Comparison of ENCODE assay signal across 18 cellular contexts in the genomic region with DNA sequence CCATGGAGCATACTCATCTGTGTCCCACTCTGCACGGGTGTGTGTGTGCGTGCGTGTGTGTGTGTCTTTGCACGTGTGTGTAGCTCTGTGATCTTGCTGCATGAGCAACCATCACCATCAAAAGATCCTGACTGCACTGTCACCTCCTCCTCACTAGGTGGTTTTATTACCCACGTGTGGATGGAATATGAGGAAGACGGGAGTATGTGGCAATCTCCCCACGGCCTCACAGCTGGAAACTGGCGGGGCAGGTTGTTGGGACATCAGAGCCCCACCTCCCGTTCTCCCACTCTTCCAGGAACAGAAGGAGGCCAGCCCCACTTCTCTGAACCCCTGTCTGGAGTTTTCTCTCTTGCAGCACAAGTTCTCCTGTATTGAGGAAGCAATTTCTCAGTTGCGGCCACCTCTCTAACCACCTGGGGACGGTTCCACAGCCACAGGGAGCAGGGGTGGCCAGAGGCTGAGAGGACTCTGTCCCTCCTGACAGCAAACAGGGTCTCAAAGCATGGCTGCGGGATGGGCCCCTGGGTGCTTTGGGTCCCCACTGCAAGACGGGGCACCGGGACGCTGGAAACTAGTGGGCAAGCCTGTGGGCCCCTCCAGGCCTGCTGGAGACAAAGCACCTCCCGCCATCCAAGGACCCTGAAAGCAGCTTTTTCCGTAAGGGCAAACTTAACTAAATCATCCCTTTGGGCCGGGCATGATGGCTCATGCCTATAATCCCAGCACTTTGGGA. TPM values are rescaled to one million over a fixed set of nuclear protein-coding genes. Genes with fewer than 3 reads are reported as not detected.
DNase-seq lines count a peak whose midpoint lies in the region; ATAC-seq and TF ChIP-seq lines count a peak whose summit lies in the region.
"Had no signal": no experiment of that assay in that cellular context is flagged by ENCODE, and none has a peak within 500 bp of the region (broad histone marks: within the 10 kb centered on the region; RNA-seq: fewer than 3 reads in every experiment).

No MANE protein-coding gene starts in this region.

- H3K4me1 ChIP-seq in lung (ENCODE audit: control insufficient read depth in 2 of 2, insufficient read depth in 2 of 2, low read length in 2 of 2) (no peaks in the 10 kb centered on the region), Karpas-422 (ENCODE audit: low read length) (no peaks in the 10 kb centered on the region)
- no peaks in the 10 kb centered on the region for H3K4me1 ChIP-seq in CD4-positive, alpha-beta memory T cell (ENCODE audit: insufficient read depth, low read length)
- H3K4me1 ChIP-seq: body of pancreas, heart right ventricle, tibial nerve had no signal

- H3K27me3 Mint-ChIP-seq in chondrocyte (ENCODE audit: low read depth) = peaks cover 33% of the 10 kb centered on the region
- H3K27me3 Mint-ChIP-seq in CD4-positive, alpha-beta memory T cell = peaks cover 2 to 4% of the 10 kb centered on the region in 2 donors
- H3K27me3 Mint-ChIP-seq: activated CD8-positive, alpha-beta T cell treated with anti-CD3 and anti-CD28 coated beads for 36 hours had no signal

- intact Hi-C loops in CD4-positive, alpha-beta memory T cell (cut with micrococcal nuclease) = no loop called here

- H3K27ac ChIP-seq in lung (ENCODE audit: low read depth in 1 of 2, low read length in 1 of 2) = no peak overlapping the region
- H3K27ac ChIP-seq in Karpas-422 (ENCODE audit: low read length) = no peak overlapping the region
- H3K27ac ChIP-seq in CD4-positive, alpha-beta memory T cell (ENCODE audit: low read depth, low read length) = no peak overlapping the region
- H3K27ac ChIP-seq: body of pancreas, heart right ventricle, tibial nerve had no signal

- no peak overlapping the region for H3K9ac ChIP-seq in Karpas-422 (ENCODE audit: low read length)

- H3K27me3 ChIP-seq in lung (ENCODE audit: control insufficient read depth, insufficient read depth) (no peaks in the 10 kb centered on the region), Karpas-422 (ENCODE audit: low read length) (no peaks in the 10 kb centered on the region)
- H3K27me3 ChIP-seq in CD4-positive, alpha-beta memory T cell (ENCODE audit: insufficient read depth, low read length) = no peaks in the 10 kb centered on the region
- H3K27me3 ChIP-seq: body of pancreas, tibial nerve had no signal

- ATAC-seq in lung (ENCODE audit: insufficient read depth, low FRiP score) = peak; percentile 29
- ATAC-seq: activated CD8-positive, alpha-beta T cell treated with anti-CD3 and anti-CD28 coated beads for 36 hours; body of pancreas; heart right ventricle had no signal

- H3K4me1 Mint-ChIP-seq in chondrocyte (ENCODE audit: low read depth) = no peaks in the 10 kb centered on the region
- no peaks in the 10 kb centered on the region for H3K4me1 Mint-ChIP-seq in CD4-positive, alpha-beta memory T cell

- DNase-seq in CD1c-positive myeloid dendritic cell (ENCODE audit: extremely low spot score) (peak; percentile 40), MV-4-11 (lab: John Stamatoyannopoulos, UW) (peak; percentile 48), chondrocyte (ENCODE audit: low spot score) (peak; percentile 62), lung (ENCODE audit: low spot score) (peak; percentile 76), Karpas-422 (no peak), NCI-H2107 (lab: John Stamatoyannopoulos, UW) (no peak), SHP77 (lab: John Stamatoyannopoulos, UW) (no peak)
- DNase-seq in CD4-positive, alpha-beta memory T cell = no peak
- DNase-seq: activated CD8-positive, alpha-beta T cell treated with anti-CD3 and anti-CD28 coated beads for 36 hours; activated gamma-delta T cell; body of pancreas; effector memory CD4-positive, alpha-beta T cell; heart right ventricle; NCI-H345; nucleus accumbens had no signal

- no peaks in the 10 kb centered on the region for H3K79me2 ChIP-seq in Karpas-422 (ENCODE audit: low read length)

- H3K4me3 Mint-ChIP-seq in chondrocyte (ENCODE audit: unreplicated experiment) = no peak overlapping the region
- no peak overlapping the region for H3K4me3 Mint-ChIP-seq in CD4-positive, alpha-beta memory T cell
- H3K4me3 Mint-ChIP-seq: activated CD8-positive, alpha-beta T cell treated with anti-CD3 and anti-CD28 coated beads for 36 hours; T-helper 2 cell treated with Interferon-gamma antibody and Interleukin-4, amounts not matched to agents 5 μg/mL and 100 μg/mL, for 36 hours had no signal

- CTCF ChIA-PET in CD4-positive, alpha-beta memory T cell (lab: Charles Lee; ENCODE audit: partially characterized antibody) = no interaction called here

- peaks cover 10% of the 10 kb centered on the region for H3K36me3 Mint-ChIP-seq in chondrocyte (ENCODE audit: low read depth)
- peaks cover 0 to 1% of the 10 kb centered on the region in 2 donors for H3K36me3 Mint-ChIP-seq in CD4-positive, alpha-beta memory T cell

- H4K20me1 ChIP-seq in Karpas-422 (ENCODE audit: insufficient read depth, low read depth, low read length) = no peaks in the 10 kb centered on the region

- no peaks in the 10 kb centered on the region for H3K9me2 ChIP-seq in Karpas-422 (replicated peaks; ENCODE audit: insufficient read depth, low read length)

- no peak overlapping the region for H2AFZ ChIP-seq in Karpas-422 (ENCODE audit: low read length)

- H3K9me3 ChIP-seq in lung (ENCODE audit: control insufficient read depth in 2 of 2, insufficient read depth in 1 of 2, low read length in 1 of 2) = no peaks in the 10 kb centered on the region
- no peaks in the 10 kb centered on the region; the same call in 1 of the 2 replicates for H3K9me3 ChIP-seq in Karpas-422 (ENCODE audit: low read length)
- H3K9me3 ChIP-seq in CD4-positive, alpha-beta memory T cell (ENCODE audit: control insufficient read depth in 1 of 2, low read length in 2 of 2) = no peaks in the 10 kb centered on the region

- POLR2A ChIA-PET in CD4-positive, alpha-beta memory T cell (lab: Charles Lee; ENCODE audit: partially characterized antibody) = no interaction called here

- WGBS in lung, 2 donors = 58 to 59% methylated on average over 18 of the region's 18 CpGs

- H3K9me3 Mint-ChIP-seq in chondrocyte (ENCODE audit: low read depth) = peaks cover 12% of the 10 kb centered on the region
- H3K9me3 Mint-ChIP-seq in CD4-positive, alpha-beta memory T cell = peaks cover 0 to 23% (median 13%) of the 10 kb centered on the region in 8 donors

- no peak overlapping the region for H3K4me2 ChIP-seq in Karpas-422 (ENCODE audit: low read depth, low read length, poor library complexity, severe bottlenecking)

- no peak overlapping the region for H3K27ac Mint-ChIP-seq in chondrocyte (ENCODE audit: unreplicated experiment)
- no peak overlapping the region for H3K27ac Mint-ChIP-seq in CD4-positive, alpha-beta memory T cell
- H3K27ac Mint-ChIP-seq: activated CD8-positive, alpha-beta T cell treated with anti-CD3 and anti-CD28 coated beads for 36 hours; T-helper 2 cell treated with Interferon-gamma antibody and Interleukin-4, amounts not matched to agents 5 μg/mL and 100 μg/mL, for 36 hours had no signal

- H3K36me3 ChIP-seq in lung (ENCODE audit: control insufficient read depth in 2 of 2, insufficient read depth in 2 of 2, low read length in 2 of 2) (no peaks in the 10 kb centered on the region), Karpas-422 (ENCODE audit: insufficient read depth, low read length) (no peaks in the 10 kb centered on the region)
- H3K36me3 ChIP-seq in CD4-positive, alpha-beta memory T cell (ENCODE audit: insufficient read depth, low read length) = no peaks in the 10 kb centered on the region
- H3K36me3 ChIP-seq: heart right ventricle, tibial nerve had no signal

- TF ChIP-seq CTCF in chondrocyte (IDR thresholded peaks at IDR 0.05) (no peak), lung (IDR thresholded peaks at IDR 0.05; ENCODE audit: control extremely low read depth, extremely low read depth) (no peak)

- H3K4me3 ChIP-seq in lung = no peak overlapping the region
- no peak overlapping the region for H3K4me3 ChIP-seq in Karpas-422 (ENCODE audit: low read length)
- no peak overlapping the region for H3K4me3 ChIP-seq in CD4-positive, alpha-beta memory T cell (ENCODE audit: low read length in 2 of 2)
- H3K4me3 ChIP-seq: body of pancreas, heart right ventricle, tibial nerve had no signal

RNA-seq across cellular contexts. Expression of a gene that starts 27.9 kb away (rescaled TPM):
- total RNA-seq in chondrocyte (not detected in 3 replicates), lung (10 to 100 TPM; 50.0 to 96.8 TPM)
- 10 to 100 TPM; 21.3 to 25.0 TPM for polyA plus RNA-seq in lung
- total RNA-seq in Karpas-422 (2014; rRNA removed; shearing (Covaris generic); ENCODE audit: low replicate concordance) = not detected in 2 replicates
- not detected for total RNA-seq in CD4-positive, alpha-beta memory T cell
- not detected for polyA plus RNA-seq in CD4-positive, alpha-beta memory T cell
- total RNA-seq: activated CD8-positive, alpha-beta T cell treated with anti-CD3 and anti-CD28 coated beads for 36 hours; heart right ventricle; tibial nerve had no signal
- polyA plus RNA-seq: AG04450 had no signal

RNA-seq across cellular contexts. Expression of a gene that starts 45.8 kb away (rescaled TPM):
- total RNA-seq in chondrocyte (3.5 to 5.7 TPM (median 5.6 TPM) in 3 replicates), lung (10 to 100 TPM in 1 of 2 donors, 1 to 10 TPM in 1; 6.5 to 14.8 TPM)
- polyA plus RNA-seq in lung = 10 to 100 TPM in 1 of 2 donors, 1 to 10 TPM in 1; 9.9 to 12.9 TPM
- not detected in 2 replicates for total RNA-seq in Karpas-422 (2014; rRNA removed; shearing (Covaris generic); ENCODE audit: low replicate concordance)
- not detected for total RNA-seq in CD4-positive, alpha-beta memory T cell
- not detected for polyA plus RNA-seq in CD4-positive, alpha-beta memory T cell
- total RNA-seq: activated CD8-positive, alpha-beta T cell treated with anti-CD3 and anti-CD28 coated beads for 36 hours had no signal

Comparison
In these comparisons a context has a peak if more than half of its experiments do, and no peak if none do; other contexts are left out.
1. DNase-seq: peak in CD1c-positive myeloid dendritic cell (single experiment), MV-4-11 (single experiment), chondrocyte (single experiment) and lung (single experiment); none in Karpas-422 (single experiment), NCI-H2107 (single experiment), CD4-positive, alpha-beta memory T cell (0 of 5) and SHP77 (0 of 2).
2. RNA of a gene that starts 27.9 kb away (total RNA-seq): 50.0 to 96.8 TPM in lung; not detected in chondrocyte, not detected in Karpas-422 and not detected in CD4-positive, alpha-beta memory T cell; every median in the first group is over 10 times any median in the second.